10 cellular contexts compared by ENCODE assay signal in genomic region chr17:76080207-76080933, GRCh38. TPM values are rescaled to one million over a fixed set of nuclear protein-coding genes. Genes with fewer than 3 reads are reported as not detected.
DNase-seq lines count a peak whose midpoint lies in the region; ATAC-seq and TF ChIP-seq lines count a peak whose summit lies in the region.
"Had no signal": no experiment of that assay in that cellular context is flagged by ENCODE, and none has a peak within 500 bp of the region (broad histone marks: within the 10 kb centered on the region; RNA-seq: fewer than 3 reads in every experiment).

No MANE protein-coding gene starts in this region.

- ATAC-seq in GM21390 (IDR thresholded peaks at IDR 0.05; ENCODE audit: unreplicated experiment) = no peak

- H3K27ac ChIP-seq in BLaER1 treated with 17β-estradiol and CSF1 and Interleukin-3, amounts not matched to agents 10 nM and 100 nM = no peak overlapping the region
- no peak overlapping the region for H3K27ac ChIP-seq in HUES64 (ENCODE audit: low read depth, low read length)
- no peak overlapping the region for H3K27ac ChIP-seq in hepatocyte
- no peak overlapping the region for H3K27ac ChIP-seq in caudate nucleus (ENCODE audit: low read depth, low read length)

- no peak overlapping the region for H3K4me3 ChIP-seq in BLaER1 treated with 17β-estradiol and CSF1 and Interleukin-3, amounts not matched to agents 10 nM and 100 nM
- H3K4me3 ChIP-seq in HUES64 (ENCODE audit: low read length) = peak overlapping the region; percentile 44
- no peak overlapping the region for H3K4me3 ChIP-seq in hepatocyte

- peak overlapping the region in 5 of 11 experiments; percentile 12 to 47 (median 37); a peak in 3 of 22 replicates for H3K9ac ChIP-seq in BLaER1 treated with 17β-estradiol and CSF1 and Interleukin-3, amounts not matched to agents 10 nM and 100 nM
- peak overlapping the region; percentile 48 for H3K9ac ChIP-seq in HUES64 (ENCODE audit: low read depth, low read length)

- no peak overlapping the region for H2AFZ ChIP-seq in hepatocyte

- H3K4me1 ChIP-seq in BLaER1 treated with 17β-estradiol and CSF1 and Interleukin-3, amounts not matched to agents 10 nM and 100 nM = peaks cover 53 to 59% (median 56%) of the 10 kb centered on the region in 10 experiments
- H3K4me1 ChIP-seq in HUES64 (ENCODE audit: insufficient read depth, low read length) = peaks cover 14% of the 10 kb centered on the region
- H3K4me1 ChIP-seq in hepatocyte (ENCODE audit: insufficient read depth) = peaks cover 10% of the 10 kb centered on the region

- H3K27me3 ChIP-seq in BLaER1 treated with 17β-estradiol and CSF1 and Interleukin-3, amounts not matched to agents 10 nM and 100 nM = peaks cover 48 to 58% (median 54%) of the 10 kb centered on the region in 11 experiments
- H3K27me3 ChIP-seq in HUES64 (ENCODE audit: insufficient read depth, low read length) = peaks cover 45% of the 10 kb centered on the region
- H3K27me3 ChIP-seq in hepatocyte = peaks cover 49% of the 10 kb centered on the region

- WGBS in HUES64 = 10% methylated on average over 19 of the region's 19 CpGs
- WGBS in hepatocyte (ENCODE audit: low lambda C conversion rate, missing lambda C conversion rate) = 10% methylated on average over 15 of the region's 19 CpGs

- peak overlapping the region; percentile 67 to 94 (median 88) for H3K4me2 ChIP-seq in BLaER1 treated with 17β-estradiol and CSF1 and Interleukin-3, amounts not matched to agents 10 nM and 100 nM
- H3K4me2 ChIP-seq in hepatocyte = peak overlapping the region; percentile 37

- no peak for TF ChIP-seq CTCF in hepatocyte (IDR thresholded peaks at IDR 0.05; ENCODE audit: poor library complexity)

- no peaks in the 10 kb centered on the region for H3K9me3 ChIP-seq in BLaER1 treated with 17β-estradiol and CSF1 and Interleukin-3, amounts not matched to agents 10 nM and 100 nM (replicated peaks in 1 of 11)
- no peaks in the 10 kb centered on the region for H3K9me3 ChIP-seq in HUES64 (ENCODE audit: insufficient read depth, low read depth, low read length)
- H3K9me3 ChIP-seq in hepatocyte (ENCODE audit: low read depth) = no peaks in the 10 kb centered on the region

- peaks cover 28 to 40% (median 34%) of the 10 kb centered on the region in 11 experiments for H3K36me3 ChIP-seq in BLaER1 treated with 17β-estradiol and CSF1 and Interleukin-3, amounts not matched to agents 10 nM and 100 nM
- H3K36me3 ChIP-seq in HUES64 (ENCODE audit: insufficient read depth, low read length) (peaks cover 33% of the 10 kb centered on the region), hepatocyte (replicated peaks; ENCODE audit: insufficient read depth, low read depth) (no peaks in the 10 kb centered on the region)

- no peaks in the 10 kb centered on the region for H3K9me2 ChIP-seq in hepatocyte (replicated peaks; ENCODE audit: insufficient read depth)

- H3K79me2 ChIP-seq in hepatocyte = no peaks in the 10 kb centered on the region

- H4K20me1 ChIP-seq in BLaER1 treated with 17β-estradiol and CSF1 and Interleukin-3, amounts not matched to agents 10 nM and 100 nM = peaks cover 0 to 91% (median 32%) of the 10 kb centered on the region in 11 experiments; a peak in 15 of 22 replicates
- no peaks in the 10 kb centered on the region for H4K20me1 ChIP-seq in hepatocyte (ENCODE audit: insufficient read depth, poor library complexity, severe bottlenecking)

- no peak for DNase-seq in hepatocyte (ENCODE audit: low spot score)
- DNase-seq in GDM1 (lab: John Stamatoyannopoulos, UW) = no peak
- no peak for DNase-seq in caudate nucleus (lab: John Stamatoyannopoulos, UW)
- DNase-seq: GOT3, NCI-H2227 treated with DMSO at 0.1 percent for 48 hours had no signal

RNA-seq across cellular contexts. Expression of gene ZACN, which starts 1.4 kb away (rescaled TPM):
- not detected for polyA plus RNA-seq in HUES64 (2013, experiment 1 of 2)
- polyA plus RNA-seq in HUES64 (2013, experiment 2 of 2) = not detected
- total RNA-seq in hepatocyte = 0.08 TPM in 1 of 2 replicates, not detected in the other
- 21.2 and 24.0 TPM in 2 replicates for polyA plus RNA-seq in hepatocyte
- total RNA-seq: bronchial epithelial cell, myocyte had no signal

RNA-seq across cellular contexts. Expression of gene GALR2, which starts 5.8 kb away (rescaled TPM):
- 0.30 TPM for polyA plus RNA-seq in HUES64 (2013, experiment 1 of 2)
- polyA plus RNA-seq in HUES64 (2013, experiment 2 of 2) = 0.32 TPM
- total RNA-seq in hepatocyte = 0.60 TPM in 1 of 2 replicates, not detected in the other
- 0.24 TPM in 1 of 2 replicates, not detected in the other for polyA plus RNA-seq in hepatocyte
- total RNA-seq: bronchial epithelial cell, myocyte had no signal

RNA-seq across cellular contexts. Expression of gene SRP68, which starts 8.1 kb away (rescaled TPM):
- polyA plus RNA-seq in HUES64 (2013, experiment 1 of 2) = 59.6 TPM
- 60.2 TPM for polyA plus RNA-seq in HUES64 (2013, experiment 2 of 2)
- total RNA-seq in hepatocyte = 41.2 and 44.1 TPM in 2 replicates
- polyA plus RNA-seq in hepatocyte = 51.3 and 70.1 TPM in 2 replicates

RNA-seq across cellular contexts. Expression of gene EXOC7, which starts 23.2 kb away (rescaled TPM):
- polyA plus RNA-seq in HUES64 (2013, experiment 1 of 2) = 64.1 TPM
- 54.0 TPM for polyA plus RNA-seq in HUES64 (2013, experiment 2 of 2)
- 92.9 and 94.7 TPM in 2 replicates for total RNA-seq in hepatocyte
- 95.6 and 111 TPM in 2 replicates for polyA plus RNA-seq in hepatocyte

RNA-seq across cellular contexts. Expression of gene EVPL, which starts 53.3 kb away (rescaled TPM):
- polyA plus RNA-seq in HUES64 (2013, experiment 1 of 2) = 0.15 TPM
- polyA plus RNA-seq in HUES64 (2013, experiment 2 of 2) = 0.06 TPM
- 0.48 and 2.7 TPM in 2 replicates for total RNA-seq in hepatocyte
- polyA plus RNA-seq in hepatocyte = 2.0 and 4.6 TPM in 2 replicates
- total RNA-seq: myocyte had no signal
